Comparison of ENCODE assay signal across 1 cellular context in the genomic region with DNA sequence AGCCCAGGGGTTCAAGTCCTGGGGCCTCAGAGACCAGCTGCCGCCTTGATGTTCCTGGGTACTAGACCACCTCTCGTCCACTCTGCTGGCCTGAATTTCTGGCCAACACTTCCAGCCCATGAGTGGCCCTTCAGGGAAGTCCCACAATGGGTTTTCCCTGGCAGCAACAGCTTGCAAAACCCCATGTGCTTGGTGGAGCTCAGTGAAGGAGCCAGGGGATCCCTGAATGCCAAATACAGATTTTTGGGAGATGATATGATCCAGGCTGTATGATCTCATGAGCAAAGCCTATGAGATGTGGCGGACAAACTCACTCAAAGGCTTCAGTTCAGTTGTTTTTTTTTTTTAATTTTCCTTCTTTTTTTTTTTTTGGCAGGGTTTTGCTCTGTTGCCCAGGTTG.
TF ChIP-seq lines count a peak whose summit lies in the region.

No MANE protein-coding gene starts in this region.

TF ChIP-seq in HEK293, 187 proteins besides CTCF, POLR2A, EP300 and RAD21 (continued from another document):
- TF ChIP-seq, protein P1, sequence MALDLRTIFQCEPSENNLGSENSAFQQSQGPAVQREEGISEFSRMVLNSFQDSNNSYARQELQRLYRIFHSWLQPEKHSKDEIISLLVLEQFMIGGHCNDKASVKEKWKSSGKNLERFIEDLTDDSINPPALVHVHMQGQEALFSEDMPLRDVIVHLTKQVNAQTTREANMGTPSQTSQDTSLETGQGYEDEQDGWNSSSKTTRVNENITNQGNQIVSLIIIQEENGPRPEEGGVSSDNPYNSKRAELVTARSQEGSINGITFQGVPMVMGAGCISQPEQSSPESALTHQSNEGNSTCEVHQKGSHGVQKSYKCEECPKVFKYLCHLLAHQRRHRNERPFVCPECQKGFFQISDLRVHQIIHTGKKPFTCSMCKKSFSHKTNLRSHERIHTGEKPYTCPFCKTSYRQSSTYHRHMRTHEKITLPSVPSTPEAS (tag by site-specific recombination; IDR thresholded peaks at IDR 0.05) = no peak
TF ChIP-seq in HEK293: peak in this region for 1.
